ENCODE assay signal across 18 cellular contexts in genomic region chr17:1733047-1733357, GRCh38. TPM values are rescaled to one million over a fixed set of nuclear protein-coding genes. Genes with fewer than 3 reads are reported as not detected.
A peak's percentile ranks its signal among the peaks of the same experiment; 100 is the strongest.
DNase-seq lines count a peak whose midpoint lies in the region; ATAC-seq and TF ChIP-seq lines count a peak whose summit lies in the region.
"Had no signal": no experiment of that assay in that cellular context is flagged by ENCODE, and none has a peak within 500 bp of the region (broad histone marks: within the 10 kb centered on the region; RNA-seq: fewer than 3 reads in every experiment).

No MANE protein-coding gene starts in this region.

- H3K36me3 ChIP-seq in SJCRH30 (no peaks in the 10 kb centered on the region), psoas muscle (ENCODE audit: insufficient read depth in 1 of 2, low read depth in 1 of 2) (peaks cover 5 to 73% of the 10 kb centered on the region in 2 donors)

- no peaks in the 10 kb centered on the region for H3K9me3 ChIP-seq in SJCRH30 (replicated peaks)
- no peaks in the 10 kb centered on the region for H3K9me3 ChIP-seq in psoas muscle
- H3K9me3 ChIP-seq: Peyer's patch, SK-N-SH had no signal

- H3K27ac Mint-ChIP-seq in IgD-negative memory B cell, result peak overlapping the region; percentile 69 to 94 (median 80)
- H3K27ac Mint-ChIP-seq: CD8-positive, alpha-beta memory T cell had no signal

- DNase-seq in SJCRH30 (peak; percentile 78 to 82), psoas muscle (peak in 1 of 2 donors; percentile 13), NCI-H82 treated with DMSO at 0.1 percent for 48 hours (lab: John Stamatoyannopoulos, UW; ENCODE audit: unreplicated experiment) (no peak), GM03348 (ENCODE audit: low spot score) (no peak), HPDE6-E6E7 (ENCODE audit: extremely low spot score) (no peak), COLO829 (ENCODE audit: low spot score) (no peak)
- DNase-seq: CD8-positive, alpha-beta memory T cell; MV-4-11; NCI-H1436; NCI-H2029; NCI-H2227 treated with DMSO at 0.1 percent for 48 hours; NCI-H524; Right ventricle myocardium superior; T-helper 1 cell had no signal

- WGBS in psoas muscle, 3 donors, result 50 to 66% (median 52%) methylated on average over 10 of the region's 10 CpGs

- H3K4me1 ChIP-seq in SJCRH30, result peaks cover 16% of the 10 kb centered on the region
- H3K4me1 ChIP-seq in psoas muscle, result peaks cover 32% of the 10 kb centered on the region

- H3K36me3 Mint-ChIP-seq in IgD-negative memory B cell, result peaks cover 8% of the 10 kb centered on the region

- ATAC-seq in psoas muscle, result peak in 2 of 4 donors; percentile 5 to 16

- H3K4me1 Mint-ChIP-seq in IgD-negative memory B cell, result peaks cover 5 to 22% (median 18%) of the 10 kb centered on the region in 3 donors

- peak overlapping the region in 3 of 4 donors; percentile 2 to 51 (median 38) for H3K4me3 Mint-ChIP-seq in IgD-negative memory B cell
- H3K4me3 Mint-ChIP-seq: CD8-positive, alpha-beta memory T cell had no signal

- intact Hi-C loops in psoas muscle (cut with DNase I), result no loop called here

- no peaks in the 10 kb centered on the region for H3K27me3 Mint-ChIP-seq in IgD-negative memory B cell

- no peaks in the 10 kb centered on the region for H3K9me3 Mint-ChIP-seq in IgD-negative memory B cell
- H3K9me3 Mint-ChIP-seq: CD8-positive, alpha-beta memory T cell had no signal

- no peak overlapping the region for H3K4me3 ChIP-seq in SJCRH30
- H3K4me3 ChIP-seq in psoas muscle, result no peak overlapping the region
- H3K4me3 ChIP-seq: Peyer's patch had no signal

- peak overlapping the region; percentile 64 for H3K27ac ChIP-seq in SJCRH30
- peak overlapping the region; percentile 94 for H3K27ac ChIP-seq in psoas muscle

- H3K27me3 ChIP-seq in SJCRH30 (no peaks in the 10 kb centered on the region), psoas muscle (ENCODE audit: insufficient read depth in 3 of 3, low read length in 2 of 3) (no peaks in the 10 kb centered on the region)
- H3K27me3 ChIP-seq: Peyer's patch had no signal

- TF ChIP-seq CTCF in psoas muscle (IDR thresholded peaks at IDR 0.05), result no peak

RNA-seq across cellular contexts. Expression of gene WDR81, which starts 8.5 kb away (rescaled TPM):
- 21.6 TPM for polyA plus RNA-seq in IgD-negative memory B cell
- 8.7 and 10.9 TPM in 2 replicates for total RNA-seq in SJCRH30 (2014; rRNA removed; shearing (Covaris generic))
- 10 to 100 TPM; 15.1 to 23.7 (median 20.8) TPM for total RNA-seq in psoas muscle
- polyA plus RNA-seq in psoas muscle, result 10 to 100 TPM; 18.1 to 27.9 (median 18.5) TPM

RNA-seq across cellular contexts. Expression of gene SERPINF2, which starts 9.7 kb away (rescaled TPM):
- polyA plus RNA-seq in IgD-negative memory B cell, result 1.2 TPM
- total RNA-seq in SJCRH30 (2014; rRNA removed; shearing (Covaris generic)), result not detected in 2 replicates
- 1 to 10 TPM in 2 of 4 donors, under 1 TPM in 2; 0.74 to 4.0 (median 2.2) TPM for total RNA-seq in psoas muscle
- 1 to 10 TPM; 2.4 to 3.9 (median 3.7) TPM for polyA plus RNA-seq in psoas muscle
- total RNA-seq: H4 had no signal
- polyA plus RNA-seq: CD8-positive, alpha-beta memory T cell had no signal

RNA-seq across cellular contexts. Expression of gene TLCD2, which starts 22.8 kb away (rescaled TPM):
- not detected for polyA plus RNA-seq in IgD-negative memory B cell
- total RNA-seq in SJCRH30 (2014; rRNA removed; shearing (Covaris generic)), result 1.2 and 1.3 TPM in 2 replicates
- total RNA-seq in psoas muscle, result 1 to 10 TPM; 1.6 to 2.9 (median 1.9) TPM
- polyA plus RNA-seq in psoas muscle, result 1 to 10 TPM; 1.1 to 1.4 (median 1.1) TPM

RNA-seq across cellular contexts. Expression of gene SERPINF1, which starts 28.9 kb away (rescaled TPM):
- 8.3 TPM for polyA plus RNA-seq in IgD-negative memory B cell
- total RNA-seq in SJCRH30 (2014; rRNA removed; shearing (Covaris generic)), result 182 TPM in 2 replicates
- total RNA-seq in psoas muscle, result 100 to 1,000 TPM; 300 to 485 (median 454) TPM
- polyA plus RNA-seq in psoas muscle, result 100 to 1,000 TPM; 236 to 500 (median 365) TPM

RNA-seq across cellular contexts. Expression of gene PRPF8, which starts 48.3 kb away (rescaled TPM):
- polyA plus RNA-seq in IgD-negative memory B cell (156 TPM), psoas muscle (100 to 1,000 TPM in 1 of 3 donors, 10 to 100 TPM in 2; 84.8 to 138 (median 90.2) TPM)
- total RNA-seq in SJCRH30 (2014; rRNA removed; shearing (Covaris generic)), result 144 and 145 TPM in 2 replicates
- 100 to 1,000 TPM; 218 to 305 (median 223) TPM for total RNA-seq in psoas muscle

Comparison
In these comparisons a context has a peak if more than half of its experiments do, and no peak if none do; other contexts are left out.
1. DNase-seq: peak in SJCRH30 (2 of 2); none in NCI-H82 treated with DMSO at 0.1 percent for 48 hours (single experiment), GM03348 (single experiment), HPDE6-E6E7 (single experiment) and COLO829 (single experiment).